In genomic region chr12:119913931-119914330, GRCh38 we compare ENCODE assay signal across 7 cellular contexts. TPM values are rescaled to one million over a fixed set of nuclear protein-coding genes. Genes with fewer than 3 reads are reported as not detected.
"Had no signal": no experiment of that assay in that cellular context is flagged by ENCODE, and none has a peak within 500 bp of the region (broad histone marks: within the 10 kb centered on the region; RNA-seq: fewer than 3 reads in every experiment).

No MANE protein-coding gene starts in this region.

- H3K9ac ChIP-seq: GM23248 had no signal

- ATAC-seq: HCT116 had no signal

- H3K9me3 Mint-ChIP-seq: IgD-negative memory B cell had no signal

- H3K9me3 ChIP-seq: HAP-1 had no signal

- H3K36me3 Mint-ChIP-seq: IgD-negative memory B cell had no signal

- H3K4me3 Mint-ChIP-seq: IgD-negative memory B cell had no signal

- H2AFZ ChIP-seq: GM23248 had no signal

- H3K4me1 Mint-ChIP-seq: IgD-negative memory B cell had no signal

- H3K27ac Mint-ChIP-seq: IgD-negative memory B cell had no signal

- H3K4me1 ChIP-seq: HAP-1 had no signal

- DNase-seq: GM23248, GOT3, H7 had no signal

- H3K36me3 ChIP-seq: HAP-1 had no signal

- FAIRE-seq: HTR-8/SVneo had no signal

- H3K27ac ChIP-seq: GM23248 had no signal

- H3K4me3 ChIP-seq: GM23248, HAP-1 had no signal

RNA-seq across cellular contexts. Expression of gene CIT, which starts 36.8 kb away (rescaled TPM):
- polyA plus RNA-seq: IgD-negative memory B cell had no signal
